In the genomic region with DNA sequence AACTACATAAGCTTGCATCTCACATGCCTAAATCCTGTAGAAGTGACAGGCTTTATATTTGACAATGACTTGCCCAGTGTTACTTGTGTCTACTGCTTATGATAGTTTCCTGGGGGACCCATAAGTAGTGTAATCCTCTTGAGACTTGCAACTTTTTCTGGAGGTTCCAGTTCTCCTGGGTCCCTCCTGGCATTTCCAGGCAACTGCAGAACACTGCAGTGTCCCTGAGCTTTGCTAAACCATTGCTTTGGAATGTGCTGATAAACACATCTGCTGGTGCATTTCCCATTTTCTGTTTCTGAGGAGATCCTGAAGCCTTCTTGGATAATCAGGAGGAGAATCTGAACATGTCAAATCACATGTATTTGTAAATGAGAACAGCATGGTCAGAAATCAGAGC, we compare ENCODE assay signal across 10 cellular contexts.
"Had no signal": no experiment of that assay in that cellular context is flagged by ENCODE, and none has a peak within 500 bp of the region (broad histone marks: within the 10 kb centered on the region; RNA-seq: fewer than 3 reads in every experiment).

No MANE protein-coding gene starts in this region.

- H3K36me3 Mint-ChIP-seq: IgD-negative memory B cell had no signal

- H3K4me3 ChIP-seq: K562 had no signal

- H3K27me3 Mint-ChIP-seq: IgD-negative memory B cell had no signal

- H3K4me2 ChIP-seq: KMS-11 had no signal

- FAIRE-seq: HepG2, HTR-8/SVneo, K562 had no signal

- ATAC-seq: HepG2, K562 had no signal

- H3K27ac ChIP-seq: HL-60, KMS-11 had no signal

- H3K4me1 Mint-ChIP-seq: IgD-negative memory B cell had no signal

- H3K27ac Mint-ChIP-seq: IgD-negative memory B cell had no signal

- DNase-seq: IMR-90, Karpas-422, KBM-7, KG1 had no signal
